Comparison of ENCODE assay signal across 10 cellular contexts in the genomic region with DNA sequence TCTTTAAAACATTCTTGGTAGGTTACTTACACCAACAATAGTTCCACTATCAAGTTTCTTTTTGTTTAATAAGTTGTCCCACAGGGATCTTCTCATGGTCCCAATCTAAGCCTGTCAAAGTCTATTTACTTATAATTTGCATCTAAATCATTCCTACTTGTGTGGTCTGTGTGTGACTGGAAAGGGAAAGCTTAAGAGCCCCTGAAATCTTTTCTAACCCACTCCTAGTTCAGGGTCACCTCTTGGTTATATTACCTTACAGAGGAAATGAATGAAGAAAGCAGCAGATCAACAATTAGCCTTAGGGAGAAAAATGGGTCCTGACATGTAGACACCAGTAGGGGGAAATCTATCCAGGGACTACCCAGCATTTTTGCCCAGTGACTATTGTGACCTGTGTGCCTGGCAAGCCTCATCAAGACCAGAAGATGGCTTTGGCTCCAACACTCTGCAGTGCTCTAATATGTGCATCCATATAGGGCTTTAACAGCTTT.
DNase-seq lines count a peak whose midpoint lies in the region; ATAC-seq, FAIRE-seq and TF ChIP-seq lines count a peak whose summit lies in the region.
"Had no signal": no experiment of that assay in that cellular context is flagged by ENCODE, and none has a peak within 500 bp of the region (broad histone marks: within the 10 kb centered on the region; RNA-seq: fewer than 3 reads in every experiment).

No MANE protein-coding gene starts in this region.

- no peaks in the 10 kb centered on the region for H3K36me3 ChIP-seq in KMS-11 (ENCODE audit: insufficient read depth)
- no peaks in the 10 kb centered on the region for H3K36me3 ChIP-seq in gastroesophageal sphincter

- H3K9me3 ChIP-seq in gastroesophageal sphincter: no peaks in the 10 kb centered on the region

- H3K27me3 ChIP-seq in KMS-11 (ENCODE audit: insufficient read depth, low read depth) (no peaks in the 10 kb centered on the region), gastroesophageal sphincter (no peaks in the 10 kb centered on the region)

- TF ChIP-seq CTCF in D721Med (IDR thresholded peaks at IDR 0.05; ENCODE audit: insufficient read depth, missing control alignments): peak; percentile 4
- TF ChIP-seq CTCF in KMS-11 (conservative IDR thresholded peaks at IDR 0.05; ENCODE audit: low read depth, low read length): 0 out of 2 replicates have a peak, but pooled peaks have one; percentile 29
- no peak for TF ChIP-seq CTCF in gastroesophageal sphincter (IDR thresholded peaks at IDR 0.05)

- H3K79me2 ChIP-seq in KMS-11 (ENCODE audit: insufficient read depth, low read depth): no peaks in the 10 kb centered on the region

- no peak overlapping the region for H3K9ac ChIP-seq in KMS-11

- H3K4me3 ChIP-seq in KMS-11 (IDR thresholded peaks at IDR 0.05; ENCODE audit: insufficient read depth, low read depth, low read length) (no peak overlapping the region), gastroesophageal sphincter (no peak overlapping the region)
- H3K4me3 ChIP-seq: lung had no signal

- FAIRE-seq in D721Med (lab: Jason Lieb, UNC) (no peak), GM12891 (lab: Jason Lieb, UNC) (no peak)

- no peak overlapping the region for H3K27ac ChIP-seq in KMS-11
- H3K27ac ChIP-seq in gastroesophageal sphincter: no peak overlapping the region

- TF ChIP-seq EP300 in gastroesophageal sphincter (IDR thresholded peaks at IDR 0.05): no peak

- H3K4me2 ChIP-seq in KMS-11: no peak overlapping the region

- ATAC-seq in left lobe of liver (peak; percentile 76), gastroesophageal sphincter (no peak)

- peaks cover 4% of the 10 kb centered on the region for H3K4me1 ChIP-seq in KMS-11 (ENCODE audit: low read depth, poor library complexity, severe bottlenecking)
- H3K4me1 ChIP-seq in gastroesophageal sphincter: no peaks in the 10 kb centered on the region

- TF ChIP-seq POLR2A in GM12891 (IDR thresholded peaks at IDR 0.05; ENCODE audit: low read depth, low read length): no peak
- TF ChIP-seq POLR2A in gastroesophageal sphincter (IDR thresholded peaks at IDR 0.05): no peak

- H4K20me1 ChIP-seq in KMS-11 (ENCODE audit: insufficient read depth): no peaks in the 10 kb centered on the region

- no peak for DNase-seq in D721Med (ENCODE audit: insufficient read length, low spot score)
- peak; percentile 32 for DNase-seq in astrocyte of the hippocampus (ENCODE audit: low read depth, low spot score)
- no peak for DNase-seq in left lobe of liver (ENCODE audit: low spot score)
- DNase-seq in cortex of kidney (lab: John Stamatoyannopoulos, UW): no peak
- DNase-seq in GM12891 (ENCODE audit: insufficient read length, low spot score): no peak
- DNase-seq in activated naive CD4-positive, alpha-beta T cell (lab: John Stamatoyannopoulos, UW): no peak
- DNase-seq: activated CD4-positive, alpha-beta T cell treated with anti-CD3 and anti-CD28 coated beads for 1 hour had no signal

- H2AFZ ChIP-seq in KMS-11 (ENCODE audit: low read depth): no peak overlapping the region

TF ChIP-seq in GM12891, 5 proteins besides CTCF, POLR2A, EP300 and RAD21:
- no peak for TF ChIP-seq SPI1 (IDR thresholded peaks at IDR 0.05; ENCODE audit: low read depth, low read length)
- TF ChIP-seq POLR2AphosphoS5 (IDR thresholded peaks at IDR 0.05; ENCODE audit: low read depth, low read length): no peak
- no peak for TF ChIP-seq POU2F2 (IDR thresholded peaks at IDR 0.05; ENCODE audit: low read depth, low read length)
- no peak for TF ChIP-seq PAX5 (IDR thresholded peaks at IDR 0.05; ENCODE audit: insufficient read depth, low read length, severe bottlenecking)
- no peak for TF ChIP-seq TAF1 (IDR thresholded peaks at IDR 0.05; ENCODE audit: low read depth, low read length)

Comparison
In these comparisons a context has a peak if more than half of its experiments do, and no peak if none do; other contexts are left out.
1. CTCF ChIP-seq: peak in D721Med (single experiment) and KMS-11 (single experiment); none in gastroesophageal sphincter (0 of 4).